Comparison of ENCODE assay signal across 10 cellular contexts in genomic region chr15:40325700-40326099, GRCh38. TPM values are rescaled to one million over a fixed set of nuclear protein-coding genes. Genes with fewer than 3 reads are reported as not detected.
DNase-seq lines count a peak whose midpoint lies in the region; TF ChIP-seq lines count a peak whose summit lies in the region.
"Had no signal": no experiment of that assay in that cellular context is flagged by ENCODE, and none has a peak within 500 bp of the region (broad histone marks: within the 10 kb centered on the region; RNA-seq: fewer than 3 reads in every experiment).

No MANE protein-coding gene starts in this region.

- H3K4me1 Mint-ChIP-seq in activated naive CD8-positive, alpha-beta T cell (ENCODE audit: low read depth), result peaks cover 27% of the 10 kb centered on the region
- H3K4me1 Mint-ChIP-seq in activated naive CD8-positive, alpha-beta T cell treated with anti-CD3 and anti-CD28 coated beads for 36 hours, result peaks cover 28% of the 10 kb centered on the region

- no peaks in the 10 kb centered on the region for H3K27me3 ChIP-seq in stomach
- H3K27me3 ChIP-seq: left lung, testis had no signal

- no peaks in the 10 kb centered on the region for H3K36me3 ChIP-seq in stomach

- no peaks in the 10 kb centered on the region for H3K27me3 Mint-ChIP-seq in activated naive CD8-positive, alpha-beta T cell
- no peaks in the 10 kb centered on the region for H3K27me3 Mint-ChIP-seq in activated naive CD8-positive, alpha-beta T cell treated with anti-CD3 and anti-CD28 coated beads for 36 hours

- WGBS in stomach, 5 donors, result 82 to 96% (median 92%) methylated on average over 2 of the region's 2 CpGs

- TF ChIP-seq CTCF in coronary artery (IDR thresholded peaks at IDR 0.05) (no peak), stomach (IDR thresholded peaks at IDR 0.05) (no peak)

- H3K4me3 Mint-ChIP-seq in activated naive CD8-positive, alpha-beta T cell, result peak overlapping the region; percentile 87
- H3K4me3 Mint-ChIP-seq in activated naive CD8-positive, alpha-beta T cell treated with anti-CD3 and anti-CD28 coated beads for 36 hours, result no peak overlapping the region

- TF ChIP-seq POLR2A in stomach (IDR thresholded peaks at IDR 0.05), result no peak

- no peaks in the 10 kb centered on the region for H3K9me3 ChIP-seq in stomach
- H3K9me3 ChIP-seq: left lung, testis had no signal

- H3K9me3 Mint-ChIP-seq in activated naive CD8-positive, alpha-beta T cell (ENCODE audit: low read depth), result no peaks in the 10 kb centered on the region
- no peaks in the 10 kb centered on the region for H3K9me3 Mint-ChIP-seq in activated naive CD8-positive, alpha-beta T cell treated with anti-CD3 and anti-CD28 coated beads for 36 hours

- peak overlapping the region; percentile 98 for H3K4me3 ChIP-seq in coronary artery
- H3K4me3 ChIP-seq in stomach, result peak overlapping the region in 3 of 4 donors; percentile 85 to 91 (median 88)
- H3K4me3 ChIP-seq: testis had no signal

- DNase-seq in activated naive CD8-positive, alpha-beta T cell treated with anti-CD3 and anti-CD28 coated beads for 36 hours, result no peak
- DNase-seq in coronary artery (ENCODE audit: low spot score) (no peak), stomach (no peak), HT-29 (ENCODE audit: low spot score) (no peak), epidermal melanocyte (ENCODE audit: insufficient read length, low spot score) (no peak)
- DNase-seq: activated CD4-positive, alpha-beta T cell treated with anti-CD3 and anti-CD28 coated beads, Interleukin-2, amount 50 U/mL, for 1 hour; left lung; testis had no signal

- H3K27ac ChIP-seq in coronary artery (peak overlapping the region; percentile 95 to 98), stomach (peak overlapping the region in 3 of 5 donors; percentile 85 to 92 (median 90))
- H3K27ac ChIP-seq: testis had no signal

- peaks cover 11 to 76% (median 46%) of the 10 kb centered on the region in 4 donors for H3K4me1 ChIP-seq in stomach

- no peak overlapping the region for H3K27ac Mint-ChIP-seq in activated naive CD8-positive, alpha-beta T cell
- H3K27ac Mint-ChIP-seq in activated naive CD8-positive, alpha-beta T cell treated with anti-CD3 and anti-CD28 coated beads for 36 hours, result no peak overlapping the region

- TF ChIP-seq EP300 in stomach (IDR thresholded peaks at IDR 0.05), result no peak

- intact Hi-C loops in stomach (cut with DNase I; ENCODE audit: low total_unique reads), result no loop called here

- peaks cover 4% of the 10 kb centered on the region for H3K36me3 Mint-ChIP-seq in activated naive CD8-positive, alpha-beta T cell
- peaks cover 12% of the 10 kb centered on the region for H3K36me3 Mint-ChIP-seq in activated naive CD8-positive, alpha-beta T cell treated with anti-CD3 and anti-CD28 coated beads for 36 hours

RNA-seq across cellular contexts. Expression of gene INAFM2, which starts 2.2 kb away (rescaled TPM):
- 10 to 100 TPM; 13.5 to 15.5 TPM for total RNA-seq in activated naive CD8-positive, alpha-beta T cell treated with anti-CD3 and anti-CD28 coated beads for 36 hours
- 10 to 100 TPM; 16.4 to 65.2 (median 21.6) TPM for total RNA-seq in stomach
- polyA plus RNA-seq in stomach, result 10 to 100 TPM in 1 of 3 donors, 1 to 10 TPM in 2; 3.4 to 20.5 (median 8.8) TPM
- 7.9 and 10.2 TPM in 2 replicates for total RNA-seq in HT-29 (2014; rRNA removed; shearing (Covaris generic))

RNA-seq across cellular contexts. Expression of gene CCDC9B, which starts 15.0 kb away (rescaled TPM):
- total RNA-seq in activated naive CD8-positive, alpha-beta T cell treated with anti-CD3 and anti-CD28 coated beads for 36 hours, result under 1 TPM; 0.24 to 0.62 TPM
- total RNA-seq in stomach, result 10 to 100 TPM in 4 of 5 donors, under 1 TPM in 1; 0.58 to 39.3 (median 21.1) TPM
- polyA plus RNA-seq in stomach, result 1 to 10 TPM; 2.9 to 9.7 (median 8.2) TPM
- total RNA-seq in HT-29 (2014; rRNA removed; shearing (Covaris generic)), result 15.3 and 16.4 TPM in 2 replicates

RNA-seq across cellular contexts. Expression of gene PLCB2, which starts 18.0 kb away (rescaled TPM):
- total RNA-seq in activated naive CD8-positive, alpha-beta T cell treated with anti-CD3 and anti-CD28 coated beads for 36 hours, result 10 to 100 TPM; 40.8 to 43.6 TPM
- total RNA-seq in stomach, result 10 to 100 TPM in 3 of 5 donors, 1 to 10 TPM in 2; 3.5 to 12.5 (median 11.7) TPM
- polyA plus RNA-seq in stomach, result 1 to 10 TPM; 5.3 to 5.6 (median 5.4) TPM
- total RNA-seq in HT-29 (2014; rRNA removed; shearing (Covaris generic)), result 0.38 and 0.91 TPM in 2 replicates

RNA-seq across cellular contexts. Expression of gene PHGR1, which starts 25.1 kb away (rescaled TPM):
- total RNA-seq in activated naive CD8-positive, alpha-beta T cell treated with anti-CD3 and anti-CD28 coated beads for 36 hours, result not detected
- total RNA-seq in stomach, result 1,000 to 10,000 TPM in 1 of 5 donors, 10 to 100 TPM in 2, 1 to 10 TPM in 1, not detected in 1; 4.7 to 1,748 (median 37.2) TPM
- 1,000 to 10,000 TPM in 1 of 3 donors, 100 to 1,000 TPM in 2; 132 to 2,907 (median 156) TPM for polyA plus RNA-seq in stomach
- 72.8 and 94.3 TPM in 2 replicates for total RNA-seq in HT-29 (2014; rRNA removed; shearing (Covaris generic))
- total RNA-seq: left lung, MCF 10A, testis had no signal

RNA-seq across cellular contexts. Expression of gene DISP2, which starts 32.3 kb away (rescaled TPM):
- under 1 TPM; 0.08 to 0.14 TPM for total RNA-seq in activated naive CD8-positive, alpha-beta T cell treated with anti-CD3 and anti-CD28 coated beads for 36 hours
- 10 to 100 TPM in 1 of 5 donors, under 1 TPM in 3, not detected in 1; 0.29 to 10.1 (median 0.48) TPM for total RNA-seq in stomach
- polyA plus RNA-seq in stomach, result 1 to 10 TPM in 1 of 3 donors, under 1 TPM in 2; 0.15 to 1.7 (median 0.93) TPM
- total RNA-seq in HT-29 (2014; rRNA removed; shearing (Covaris generic)), result 0.81 and 1.3 TPM in 2 replicates
